Comparison of ENCODE assay signal across 27 cellular contexts in the genomic region with DNA sequence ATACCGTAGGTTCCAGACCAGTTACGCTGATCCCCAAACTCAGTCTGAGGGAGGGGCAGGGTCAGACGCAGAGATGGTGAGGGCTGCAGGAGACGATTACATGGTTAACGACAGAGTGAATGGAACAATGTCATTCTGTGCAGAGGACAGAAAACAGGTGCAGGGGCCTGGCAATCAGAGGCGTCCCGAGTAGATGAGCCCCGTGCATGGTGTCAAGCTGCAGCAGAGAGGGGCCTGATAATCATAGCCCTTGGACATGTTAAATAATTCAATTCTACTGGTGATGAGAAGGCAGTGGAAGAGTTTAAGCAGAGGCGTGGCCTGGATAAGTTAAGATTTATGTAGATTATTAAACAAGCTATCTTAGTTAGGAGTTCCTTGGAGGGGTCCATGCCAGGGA.
DNase-seq lines count a peak whose midpoint lies in the region; ATAC-seq and TF ChIP-seq lines count a peak whose summit lies in the region.
"Had no signal": no experiment of that assay in that cellular context is flagged by ENCODE, and none has a peak within 500 bp of the region (broad histone marks: within the 10 kb centered on the region; RNA-seq: fewer than 3 reads in every experiment).

No MANE protein-coding gene starts in this region.

- H3K27ac ChIP-seq in SK-N-SH (ENCODE audit: low read depth in 2 of 2, low read length in 1 of 2), result peak overlapping the region in 1 of 2 experiments; percentile 41; a peak in 1 of 4 replicates
- H3K27ac ChIP-seq: 22Rv1; A549; BLaER1; BLaER1 treated with 17β-estradiol and CSF1 and Interleukin-3, amounts not matched to agents 10 nM and 100 nM; C4-2B had no signal

- no peak overlapping the region for H3K9ac ChIP-seq in SK-N-SH
- H3K9ac ChIP-seq: BLaER1; BLaER1 treated with 17β-estradiol and CSF1 and Interleukin-3, amounts not matched to agents 10 nM and 100 nM had no signal

- H3K27me3 ChIP-seq in SK-N-SH (ENCODE audit: insufficient read depth), result no peaks in the 10 kb centered on the region
- H3K27me3 ChIP-seq: BE2C; BLaER1; BLaER1 treated with 17β-estradiol and CSF1 and Interleukin-3, amounts not matched to agents 10 nM and 100 nM had no signal

- H3K4me1 ChIP-seq in SK-N-SH (ENCODE audit: control insufficient read depth in 1 of 2, insufficient read depth in 2 of 2, low read depth in 1 of 2, low read length in 1 of 2), result peaks cover 0 to 30% of the 10 kb centered on the region in 2 experiments; a peak in 1 of 4 replicates
- H3K4me1 ChIP-seq: A549, Caco-2 had no signal

- no peak overlapping the region for H2AFZ ChIP-seq in SK-N-SH (ENCODE audit: low read depth)

- H3K9me3 ChIP-seq in SK-N-SH, result no peaks in the 10 kb centered on the region
- H3K9me3 ChIP-seq: BE2C, Caco-2 had no signal

- H3K79me2 ChIP-seq in SK-N-SH (ENCODE audit: insufficient read depth), result no peaks in the 10 kb centered on the region

- H3F3A ChIP-seq in SK-N-SH (replicated peaks; ENCODE audit: insufficient read depth), result no peaks in the 10 kb centered on the region

- POLR2A ChIA-PET in SK-N-SH (lab: Yijun Ruan, JAX), result interaction anchor here (1.0 kb wide), 1 partner anchor 179 kb away, joined by 3 read pairs; the partner anchor contains the start of gene MYT1L

- peak in 1 of 2 experiments; percentile 70; a peak in 2 of 4 replicates for TF ChIP-seq EP300 in SK-N-SH (IDR thresholded peaks at IDR 0.05; ENCODE audit: borderline replicate concordance in 1 of 2, low read depth in 1 of 2, low read length in 1 of 2)

- WGBS in SK-N-SH (ENCODE audit: low lambda C conversion rate), result 46% methylated on average over 9 of the region's 9 CpGs

- no peak for ATAC-seq in SK-N-SH treated with all-trans-retinoic acid at 6 μM for 48 hours
- ATAC-seq: A549; CD8-positive, alpha-beta T cell had no signal

- no peaks in the 10 kb centered on the region for H4K20me1 ChIP-seq in SK-N-SH (ENCODE audit: insufficient read depth)
- H4K20me1 ChIP-seq: BLaER1; BLaER1 treated with 17β-estradiol and CSF1 and Interleukin-3, amounts not matched to agents 10 nM and 100 nM had no signal

- no peak overlapping the region for H3K4me3 ChIP-seq in SK-N-SH (ENCODE audit: low read depth in 2 of 2, low read length in 1 of 2)
- H3K4me3 ChIP-seq: A549; BLaER1; BLaER1 treated with 17β-estradiol and CSF1 and Interleukin-3, amounts not matched to agents 10 nM and 100 nM had no signal

- no peak for TF ChIP-seq CTCF in SK-N-SH (IDR thresholded peaks at IDR 0.05)

- H3K4me2 ChIP-seq in SK-N-SH, result no peak overlapping the region
- H3K4me2 ChIP-seq: A549; BLaER1; BLaER1 treated with 17β-estradiol and CSF1 and Interleukin-3, amounts not matched to agents 10 nM and 100 nM had no signal

- TF ChIP-seq RAD21 in SK-N-SH (IDR thresholded peaks at IDR 0.05; ENCODE audit: low read length), result no peak

- H3K36me3 ChIP-seq in SK-N-SH (replicated peaks in 1 of 2; ENCODE audit: control insufficient read depth in 1 of 2, insufficient read depth in 2 of 2, low read length in 1 of 2), result no peaks in the 10 kb centered on the region
- H3K36me3 ChIP-seq: BLaER1 treated with 17β-estradiol and CSF1 and Interleukin-3, amounts not matched to agents 10 nM and 100 nM had no signal

- CTCF ChIA-PET in SK-N-SH (lab: Yijun Ruan, JAX), result interaction anchor here (0.9 to 1.7 kb wide), 6 partner anchors 13 to 266 kb away, joined by 3 to 4 read pairs (median 4); no protein-coding TSS in a partner anchor

- H3K9me2 ChIP-seq in SK-N-SH, result no peaks in the 10 kb centered on the region

- DNase-seq in SK-N-SH, result peak; percentile 60
- DNase-seq: 8988T; ACHN; AML-193; BE2C; C1 segment of cervical spinal cord; Caco-2; Calu3; CD4-positive, alpha-beta memory T cell; CD4-positive, alpha-beta T cell; CD4-positive, CD25-positive, alpha-beta regulatory T cell; CD8-positive, alpha-beta memory T cell; CD8-positive, alpha-beta T cell; COR-L47; DMS 273 treated with DMSO at 0.1 percent for 48 hours; DMS153; DMS53; DMS79; DMS79 treated with DMSO at 0.1 percent for 48 hours; DND-41; EL had no signal

TF ChIP-seq in SK-N-SH, 30 proteins besides CTCF, POLR2A, EP300 and RAD21 (continues in another document):
- TF ChIP-seq, protein P1, sequence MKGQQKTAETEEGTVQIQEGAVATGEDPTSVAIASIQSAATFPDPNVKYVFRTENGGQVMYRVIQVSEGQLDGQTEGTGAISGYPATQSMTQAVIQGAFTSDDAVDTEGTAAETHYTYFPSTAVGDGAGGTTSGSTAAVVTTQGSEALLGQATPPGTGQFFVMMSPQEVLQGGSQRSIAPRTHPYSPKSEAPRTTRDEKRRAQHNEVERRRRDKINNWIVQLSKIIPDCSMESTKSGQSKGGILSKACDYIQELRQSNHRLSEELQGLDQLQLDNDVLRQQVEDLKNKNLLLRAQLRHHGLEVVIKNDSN (IDR thresholded peaks at IDR 0.05; ENCODE audit: borderline replicate concordance, low read depth), result no peak
- TF ChIP-seq SMC3 (IDR thresholded peaks at IDR 0.05; ENCODE audit: low read depth, low read length) (no peak), MEF2A (IDR thresholded peaks at IDR 0.05; ENCODE audit: borderline replicate concordance, low read depth) (no peak), FOXJ3 (CRISPR knock-in tag; IDR thresholded peaks at IDR 0.05) (no peak), FOSL2 (IDR thresholded peaks at IDR 0.05; ENCODE audit: borderline replicate concordance, low read depth) (no peak), IRF3 (IDR thresholded peaks at IDR 0.05; ENCODE audit: low read depth, low read length) (no peak), TEAD4 (IDR thresholded peaks at IDR 0.05; ENCODE audit: borderline replicate concordance, insufficient read depth) (no peak)

TF ChIP-seq in SK-N-SH treated with all-trans-retinoic acid at 6 μM for 48 hours, 23 proteins besides CTCF, POLR2A, EP300 and RAD21:
- no peak for TF ChIP-seq ZFP30 (CRISPR knock-in tag; IDR thresholded peaks at IDR 0.05)
TF ChIP-seq in SK-N-SH treated with all-trans-retinoic acid at 6 μM for 48 hours: peak in this region for 0.
